28 cellular contexts compared by ENCODE assay signal in genomic region chr9:35842020-35842745, GRCh38. TPM values are rescaled to one million over a fixed set of nuclear protein-coding genes. Genes with fewer than 3 reads are reported as not detected.
DNase-seq lines count a peak whose midpoint lies in the region; ATAC-seq, FAIRE-seq and TF ChIP-seq lines count a peak whose summit lies in the region.
"Had no signal": no experiment of that assay in that cellular context is flagged by ENCODE, and none has a peak within 500 bp of the region (broad histone marks: within the 10 kb centered on the region; RNA-seq: fewer than 3 reads in every experiment).

No MANE protein-coding gene starts in this region.

- intact Hi-C loops in CD14-positive monocyte (cut with micrococcal nuclease) = no loop called here
- intact Hi-C loops in ovary (cut with DNase I) = no loop called here
- intact Hi-C loops in pancreas (cut with DNase I) = no loop called here

- TF ChIP-seq EP300 in ovary (IDR thresholded peaks at IDR 0.05) = no peak

- 92 to 95% (median 92%) methylated on average over 17 of the region's 17 CpGs for WGBS in ovary, 3 donors
- WGBS in pancreas, 2 donors = 91 to 94% methylated on average over 17 of the region's 17 CpGs

- TF ChIP-seq POLR2A in ovary (IDR thresholded peaks at IDR 0.05) = no peak

- peaks cover 79% of the 10 kb centered on the region for H3K4me1 Mint-ChIP-seq in CD14-positive monocyte
- peaks cover 14% of the 10 kb centered on the region for H3K4me1 Mint-ChIP-seq in chondrocyte (ENCODE audit: low read depth)

- H3K4me1 ChIP-seq in ovary (ENCODE audit: insufficient read depth) (peaks cover 1% of the 10 kb centered on the region), pancreas (peaks cover 0 to 13% (median 0%) of the 10 kb centered on the region in 3 donors)
- H3K4me1 ChIP-seq: SJCRH30, uterus had no signal

- H3K9me3 Mint-ChIP-seq in CD14-positive monocyte (peaks cover 7 to 10% (median 8%) of the 10 kb centered on the region in 7 donors), chondrocyte (ENCODE audit: low read depth) (no peaks in the 10 kb centered on the region)
- H3K9me3 Mint-ChIP-seq: CD4-positive, alpha-beta T cell; central memory CD8-positive, alpha-beta T cell; T-cell had no signal

- H3K27ac ChIP-seq in ovary (no peak overlapping the region), pancreas (no peak overlapping the region)
- H3K27ac ChIP-seq: heart left ventricle, Peyer's patch, SJCRH30, testis, uterus had no signal

- H3K9me3 ChIP-seq in ovary = no peaks in the 10 kb centered on the region
- H3K9me3 ChIP-seq in pancreas = no peaks in the 10 kb centered on the region
- H3K9me3 ChIP-seq: heart left ventricle, Peyer's patch, SJCRH30, testis, uterus had no signal

- H3K4me3 Mint-ChIP-seq in CD14-positive monocyte (peak overlapping the region; percentile 20 to 80), chondrocyte (ENCODE audit: unreplicated experiment) (no peak overlapping the region)
- H3K4me3 Mint-ChIP-seq: activated CD8-positive, alpha-beta T cell treated with anti-CD3 and anti-CD28 coated beads, Interleukin-2, amount 10 ng/mL, durations not matched to agents 7 days and 5 days; CD4-positive, alpha-beta T cell; central memory CD8-positive, alpha-beta T cell; T-cell had no signal

- peak overlapping the region in 6 of 7 donors; percentile 54 to 91 (median 82) for H3K27ac Mint-ChIP-seq in CD14-positive monocyte
- H3K27ac Mint-ChIP-seq in chondrocyte (ENCODE audit: unreplicated experiment) = no peak overlapping the region
- H3K27ac Mint-ChIP-seq: activated CD8-positive, alpha-beta T cell treated with anti-CD3 and anti-CD28 coated beads, Interleukin-2, amount 10 ng/mL, durations not matched to agents 7 days and 5 days; CD4-positive, alpha-beta T cell; T-cell had no signal

- ATAC-seq in HG02642 (IDR thresholded peaks at IDR 0.05; ENCODE audit: poor library complexity, unreplicated experiment) (peak; percentile 12), pancreas (no peak)
- ATAC-seq: activated CD8-positive, alpha-beta T cell treated with anti-CD3 and anti-CD28 coated beads, Interleukin-2, amount 10 ng/mL, durations not matched to agents 7 days and 5 days; heart left ventricle; T-cell had no signal

- H3K36me3 Mint-ChIP-seq in CD14-positive monocyte (peaks cover 36 to 47% of the 10 kb centered on the region in 2 donors), chondrocyte (ENCODE audit: low read depth) (peaks cover 9% of the 10 kb centered on the region)

- no peak for FAIRE-seq in pancreas (lab: Jason Lieb, UNC)
- FAIRE-seq: TTC549 had no signal

- H3K27me3 Mint-ChIP-seq in CD14-positive monocyte (ENCODE audit: low read depth in 3 of 3) = peaks cover 23 to 31% (median 26%) of the 10 kb centered on the region in 3 donors
- H3K27me3 Mint-ChIP-seq in chondrocyte (ENCODE audit: low read depth) = no peaks in the 10 kb centered on the region
- H3K27me3 Mint-ChIP-seq: CD4-positive, alpha-beta T cell; central memory CD8-positive, alpha-beta T cell; T-cell had no signal

- DNase-seq in CD14-positive monocyte (ENCODE audit: low spot score) = no peak
- peak; percentile 11 for DNase-seq in chondrocyte (ENCODE audit: low spot score)
- peak; percentile 67 for DNase-seq in skeletal muscle cell (ENCODE audit: low read depth)
- no peak for DNase-seq in ovary
- DNase-seq in NK-92 treated with Interleukin-12 subunit alpha and Interleukin-12 subunit beta, amount 100 ng/mL, for 24 hours (lab: John Stamatoyannopoulos, UW) = no peak
- DNase-seq in SIG-M5 treated with dmso at 0.1 percent for 504 hours (lab: John Stamatoyannopoulos, UW; ENCODE audit: unreplicated experiment) = no peak
- DNase-seq in pancreas = no peak
- DNase-seq: activated CD4-positive, alpha-beta T cell treated with anti-CD3 and anti-CD28 coated beads for 1 hour; activated CD8-positive, alpha-beta T cell treated with anti-CD3 and anti-CD28 coated beads, Interleukin-2, amount 10 ng/mL, durations not matched to agents 7 days and 5 days; activated effector memory CD4-positive, alpha-beta T cell treated with anti-CD3 and anti-CD28 coated beads, Interleukin-2, amount 50 U/mL, for 16 hours; CD4-positive, alpha-beta T cell; heart left ventricle; NCI-H1417 treated with DMSO at 0.1 percent for 48 hours; NCI-H524; nucleus accumbens; Peyer's patch; SJCRH30; stimulated activated naive CD4-positive, alpha-beta T cell; T-cell; testis; uterus had no signal

- H3K36me3 ChIP-seq in ovary (no peaks in the 10 kb centered on the region), pancreas (peaks cover 0 to 4% (median 0%) of the 10 kb centered on the region in 3 donors)
- H3K36me3 ChIP-seq: Peyer's patch, SJCRH30, uterus had no signal

- H3K27me3 ChIP-seq in ovary (no peaks in the 10 kb centered on the region), pancreas (no peaks in the 10 kb centered on the region)
- H3K27me3 ChIP-seq: Peyer's patch, SJCRH30, testis, uterus had no signal

- no peak overlapping the region for H3K4me3 ChIP-seq in skeletal muscle cell (ENCODE audit: low read depth, low read length)
- no peak overlapping the region for H3K4me3 ChIP-seq in ovary
- H3K4me3 ChIP-seq in pancreas = no peak overlapping the region
- H3K4me3 ChIP-seq: heart left ventricle, Peyer's patch, SJCRH30, smooth muscle cell, testis, uterus had no signal

- no peak for TF ChIP-seq CTCF in CD14-positive monocyte (IDR thresholded peaks at IDR 0.05)
- no peak for TF ChIP-seq CTCF in chondrocyte (IDR thresholded peaks at IDR 0.05)
- no peak for TF ChIP-seq CTCF in ovary (IDR thresholded peaks at IDR 0.05)
- TF ChIP-seq CTCF in pancreas (IDR thresholded peaks at IDR 0.05) = no peak

RNA-seq across cellular contexts. Expression of gene TMEM8B, which starts 13.2 kb away (rescaled TPM):
- polyA plus RNA-seq in CD14-positive monocyte = 1 to 10 TPM; 2.6 to 3.8 TPM
- 17.4 to 18.2 TPM (median 18.1 TPM) in 3 replicates for total RNA-seq in chondrocyte
- 10 to 100 TPM; 11.2 to 42.8 (median 37.0) TPM for total RNA-seq in ovary
- polyA plus RNA-seq in ovary = 10 to 100 TPM; 17.2 to 20.6 TPM
- total RNA-seq in pancreas = 10 to 100 TPM in 1 of 6 donors, 1 to 10 TPM in 5; 4.9 to 10.3 (median 7.0) TPM
- 10 to 100 TPM; 11.1 to 17.2 TPM for polyA plus RNA-seq in pancreas

RNA-seq across cellular contexts. Expression of gene FAM221B, which starts 13.7 kb away (rescaled TPM):
- polyA plus RNA-seq in CD14-positive monocyte (under 1 TPM in 1 of 2 donors, not detected in 1; 0.05 TPM), ovary (not detected), pancreas (under 1 TPM in 1 of 2 donors, not detected in 1; 0.11 TPM)
- total RNA-seq in chondrocyte (not detected in 3 replicates), ovary (not detected), pancreas (not detected)
- total RNA-seq: activated CD8-positive, alpha-beta T cell treated with anti-CD3 and anti-CD28 coated beads, Interleukin-2, amount 10 ng/mL, durations not matched to agents 7 days and 5 days; CD4-positive, alpha-beta T cell; fibroblast of villous mesenchyme; heart left ventricle; M059J; mesenteric fat pad; Peyer's patch; SJCRH30; smooth muscle cell; T-cell; uterus had no signal
- polyA plus RNA-seq: heart left ventricle, smooth muscle cell had no signal

RNA-seq across cellular contexts. Expression of gene HINT2, which starts 27.3 kb away (rescaled TPM):
- 10 to 100 TPM; 59.1 to 64.5 TPM for polyA plus RNA-seq in CD14-positive monocyte
- 30.3 to 32.8 TPM (median 32.0 TPM) in 3 replicates for total RNA-seq in chondrocyte
- 10 to 100 TPM; 14.9 to 38.0 (median 24.9) TPM for total RNA-seq in ovary
- polyA plus RNA-seq in ovary = 10 to 100 TPM; 26.1 to 36.0 TPM
- 10 to 100 TPM; 20.6 to 43.7 (median 29.7) TPM for total RNA-seq in pancreas
- 10 to 100 TPM; 51.7 to 64.2 TPM for polyA plus RNA-seq in pancreas

RNA-seq across cellular contexts. Expression of gene OR13J1, which starts 28.0 kb away (rescaled TPM):
- polyA plus RNA-seq in CD14-positive monocyte (not detected), ovary (not detected), pancreas (not detected)
- total RNA-seq in chondrocyte (not detected in 3 replicates), ovary (not detected), pancreas (not detected)
- total RNA-seq: activated CD8-positive, alpha-beta T cell treated with anti-CD3 and anti-CD28 coated beads, Interleukin-2, amount 10 ng/mL, durations not matched to agents 7 days and 5 days; CD4-positive, alpha-beta T cell; fibroblast of villous mesenchyme; heart left ventricle; M059J; mesenteric fat pad; Peyer's patch; SJCRH30; smooth muscle cell; T-cell; testis; uterus had no signal
- polyA plus RNA-seq: heart left ventricle, smooth muscle cell had no signal

RNA-seq across cellular contexts. Expression of gene SPAG8, which starts 30.1 kb away (rescaled TPM):
- polyA plus RNA-seq in CD14-positive monocyte (under 1 TPM; 0.52 to 0.68 TPM), ovary (1 to 10 TPM; 2.1 to 3.0 TPM), pancreas (1 to 10 TPM; 1.6 to 3.1 TPM)
- total RNA-seq in chondrocyte (0.30 to 3.3 TPM (median 0.82 TPM) in 3 replicates), ovary (10 to 100 TPM in 1 of 7 donors, 1 to 10 TPM in 6; 2.1 to 28.1 (median 5.0) TPM), pancreas (1 to 10 TPM in 2 of 6 donors, under 1 TPM in 4; 0.52 to 1.8 (median 0.83) TPM)
- total RNA-seq: smooth muscle cell had no signal

Comparison
In these comparisons a context has a peak if more than half of its experiments do, and no peak if none do; other contexts are left out.
1. DNase-seq: peak in chondrocyte (single experiment) and skeletal muscle cell (single experiment); none in CD14-positive monocyte (single experiment), ovary (0 of 5), NK-92 treated with Interleukin-12 subunit alpha and Interleukin-12 subunit beta, amount 100 ng/mL, for 24 hours (single experiment), SIG-M5 treated with dmso at 0.1 percent for 504 hours (single experiment) and pancreas (0 of 6).